In the genomic region with DNA sequence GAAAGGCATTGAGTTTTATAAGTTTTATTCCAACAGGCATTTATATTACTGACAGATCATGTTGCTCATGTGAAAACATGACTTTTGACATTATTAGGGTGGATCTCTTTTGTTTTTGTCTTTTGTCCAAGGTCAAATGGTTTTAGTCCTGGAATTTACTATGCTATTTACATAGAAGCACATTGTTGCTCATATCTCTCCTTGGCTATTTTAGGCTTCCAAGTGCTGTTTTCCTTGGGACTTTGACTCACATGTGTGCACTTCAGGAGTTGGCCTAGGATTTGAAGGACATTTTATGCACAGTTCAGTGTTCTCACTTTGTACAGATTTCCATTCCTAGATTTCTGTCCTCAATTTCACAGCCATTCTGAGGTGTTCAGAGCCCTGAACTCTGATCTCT, we compare ENCODE assay signal across 13 cellular contexts.
DNase-seq lines count a peak whose midpoint lies in the region; ATAC-seq and TF ChIP-seq lines count a peak whose summit lies in the region.
"Had no signal": no experiment of that assay in that cellular context is flagged by ENCODE, and none has a peak within 500 bp of the region (broad histone marks: within the 10 kb centered on the region; RNA-seq: fewer than 3 reads in every experiment).

No MANE protein-coding gene starts in this region.

- H3K27me3 ChIP-seq in left ventricle myocardium inferior (ENCODE audit: low read depth) (no peaks in the 10 kb centered on the region), PC-3 (ENCODE audit: low read length) (peaks cover 15% of the 10 kb centered on the region), mesendoderm (ENCODE audit: insufficient read depth, low read length, poor library complexity) (no peaks in the 10 kb centered on the region)
- H3K27me3 ChIP-seq: BLaER1 treated with 17β-estradiol and CSF1 and Interleukin-3, amounts not matched to agents 10 nM and 100 nM had no signal

- H3K9me3 ChIP-seq in left ventricle myocardium inferior (replicated peaks): no peaks in the 10 kb centered on the region
- no peaks in the 10 kb centered on the region for H3K9me3 ChIP-seq in PC-3 (ENCODE audit: low read length)
- no peaks in the 10 kb centered on the region for H3K9me3 ChIP-seq in mucosa of descending colon
- H3K9me3 ChIP-seq: BLaER1 treated with 17β-estradiol and CSF1 and Interleukin-3, amounts not matched to agents 10 nM and 100 nM had no signal

- peak overlapping the region; percentile 80 for H3K18ac ChIP-seq in mesendoderm (ENCODE audit: low read length)

- no peaks in the 10 kb centered on the region for H4K20me1 ChIP-seq in PC-3 (ENCODE audit: low read length)
- H4K20me1 ChIP-seq: BLaER1 treated with 17β-estradiol and CSF1 and Interleukin-3, amounts not matched to agents 10 nM and 100 nM had no signal

- no peak overlapping the region for H2BK120ac ChIP-seq in mesendoderm (ENCODE audit: low read depth, low read length)

- no peak overlapping the region for H2AFZ ChIP-seq in PC-3 (ENCODE audit: low read length)

- H4K8ac ChIP-seq in mesendoderm (ENCODE audit: low read depth, low read length): no peak overlapping the region

- CTCF ChIA-PET in PC-3 (lab: Charles Lee): no interaction called here
- CTCF ChIA-PET in HEK293T (lab: Yijun Ruan, JAX): no interaction called here

- H3K9me2 ChIP-seq in PC-3 (replicated peaks; ENCODE audit: low read length): no peaks in the 10 kb centered on the region

- DNase-seq in left ventricle myocardium superior (no peak), left ventricle myocardium inferior (no peak), PC-3 (no peak), mesendoderm (no peak), HEK293T (ENCODE audit: extremely low spot score) (no peak), mucosa of descending colon (no peak)
- no peak for DNase-seq in effector CD4-positive, alpha-beta T cell
- DNase-seq: ACHN; CD4-positive, CD25-positive, alpha-beta regulatory T cell; DMS 273 treated with DMSO at 0.1 percent for 48 hours; IMR-90 had no signal

- no TSS peak for BruUV-seq in PC-3 (replicated peaks; lab: Mats Ljungman, UMichigan)

- intact Hi-C loops in left ventricle myocardium superior (cut with micrococcal nuclease): no loop called here
- intact Hi-C loops in left ventricle myocardium inferior (cut with micrococcal nuclease): no loop called here
- intact Hi-C loops in PC-3 (cut with micrococcal nuclease): loop anchor here (1.0 kb wide), 1 partner anchor 10 kb away; no protein-coding TSS in a partner anchor
- intact Hi-C loops in mucosa of descending colon (cut with DNase I, micrococcal nuclease): no loop called here

- H3K23ac ChIP-seq in mesendoderm (ENCODE audit: low read length): no peak overlapping the region

- no peak overlapping the region for H2BK5ac ChIP-seq in mesendoderm (ENCODE audit: low read length)

- no peak for TF ChIP-seq CTCF in left ventricle myocardium inferior (IDR thresholded peaks at IDR 0.05; ENCODE audit: borderline replicate concordance)
- no peak for TF ChIP-seq CTCF in PC-3 (conservative IDR thresholded peaks at IDR 0.05; ENCODE audit: low read depth, low read length)
- TF ChIP-seq CTCF in mucosa of descending colon (IDR thresholded peaks at IDR 0.05): no peak

- peak; percentile 70 for ATAC-seq in left ventricle myocardium superior
- peak; percentile 53; the same call in 1 of the 2 replicates for ATAC-seq in PC-3
- no peak for ATAC-seq in mucosa of descending colon

- H3K36me3 ChIP-seq in left ventricle myocardium inferior: no peaks in the 10 kb centered on the region
- H3K36me3 ChIP-seq in PC-3 (ENCODE audit: low read depth, low read length): no peaks in the 10 kb centered on the region
- H3K36me3 ChIP-seq in mesendoderm (ENCODE audit: control insufficient read depth, insufficient read depth, low read length): no peaks in the 10 kb centered on the region
- H3K36me3 ChIP-seq in mucosa of descending colon (ENCODE audit: low read depth): no peaks in the 10 kb centered on the region
- H3K36me3 ChIP-seq: BLaER1 treated with 17β-estradiol and CSF1 and Interleukin-3, amounts not matched to agents 10 nM and 100 nM had no signal

- H3K4me1 ChIP-seq in left ventricle myocardium inferior (peaks cover 8% of the 10 kb centered on the region), PC-3 (ENCODE audit: insufficient read depth, low read length) (no peaks in the 10 kb centered on the region), mesendoderm (ENCODE audit: control insufficient read depth, low read depth, low read length) (no peaks in the 10 kb centered on the region), mucosa of descending colon (ENCODE audit: low read depth) (no peaks in the 10 kb centered on the region)
- H3K4me1 ChIP-seq: BLaER1 treated with 17β-estradiol and CSF1 and Interleukin-3, amounts not matched to agents 10 nM and 100 nM had no signal

- H3K27ac ChIP-seq in left ventricle myocardium inferior (replicated peaks) (no peak overlapping the region), PC-3 (ENCODE audit: low read length) (no peak overlapping the region), mesendoderm (ENCODE audit: low read depth, low read length) (no peak overlapping the region)
- H3K27ac ChIP-seq: BLaER1 treated with 17β-estradiol and CSF1 and Interleukin-3, amounts not matched to agents 10 nM and 100 nM; HL-60 had no signal

- H3F3A ChIP-seq in PC-3 (ENCODE audit: low read length, unreplicated experiment): no peaks in the 10 kb centered on the region

- H3K4me3 ChIP-seq in left ventricle myocardium inferior: no peak overlapping the region
- no peak overlapping the region for H3K4me3 ChIP-seq in PC-3 (ENCODE audit: low read length)
- H3K4me3 ChIP-seq in mesendoderm (ENCODE audit: low read length): no peak overlapping the region
- H3K4me3 ChIP-seq in mucosa of descending colon: no peak overlapping the region
- H3K4me3 ChIP-seq: BLaER1 treated with 17β-estradiol and CSF1 and Interleukin-3, amounts not matched to agents 10 nM and 100 nM had no signal

- no peak overlapping the region for H2BK15ac ChIP-seq in mesendoderm (replicated peaks; ENCODE audit: low read depth)

- no peak overlapping the region for H3K56ac ChIP-seq in mesendoderm (ENCODE audit: low read length)

- H4K5ac ChIP-seq in mesendoderm (ENCODE audit: low read length): no peak overlapping the region

- H3K4me2 ChIP-seq in PC-3 (ENCODE audit: low read length): no peak overlapping the region
- no peak overlapping the region for H3K4me2 ChIP-seq in mesendoderm (ENCODE audit: low read length)
- H3K4me2 ChIP-seq: BLaER1 treated with 17β-estradiol and CSF1 and Interleukin-3, amounts not matched to agents 10 nM and 100 nM had no signal

- H3K79me2 ChIP-seq in PC-3 (ENCODE audit: low read length) (no peaks in the 10 kb centered on the region), mesendoderm (ENCODE audit: control insufficient read depth, insufficient read depth, low read length) (no peaks in the 10 kb centered on the region)

- no peak overlapping the region for H2AK5ac ChIP-seq in mesendoderm (ENCODE audit: low read length)

- H3K79me1 ChIP-seq in mesendoderm (ENCODE audit: low read length): no peaks in the 10 kb centered on the region

- H3K9ac ChIP-seq in PC-3 (ENCODE audit: low read length) (no peak overlapping the region), mesendoderm (ENCODE audit: low read length) (no peak overlapping the region)
- H3K9ac ChIP-seq: BLaER1 treated with 17β-estradiol and CSF1 and Interleukin-3, amounts not matched to agents 10 nM and 100 nM had no signal

- H3K4ac ChIP-seq in mesendoderm (ENCODE audit: low read depth, low read length): peak overlapping the region; percentile 9

- POLR2A ChIA-PET in PC-3 (lab: Charles Lee; ENCODE audit: unreplicated experiment) (no interaction called here), HEK293T (lab: Yijun Ruan, JAX) (no interaction called here)

TF ChIP-seq in HEK293T, 16 proteins besides CTCF, POLR2A, EP300 and RAD21:
- TF ChIP-seq ZNF384 (IDR thresholded peaks at IDR 0.05) (no peak), FOXA1 (IDR thresholded peaks at IDR 0.05) (no peak)
